8 cellular contexts compared by ENCODE assay signal in the genomic region with DNA sequence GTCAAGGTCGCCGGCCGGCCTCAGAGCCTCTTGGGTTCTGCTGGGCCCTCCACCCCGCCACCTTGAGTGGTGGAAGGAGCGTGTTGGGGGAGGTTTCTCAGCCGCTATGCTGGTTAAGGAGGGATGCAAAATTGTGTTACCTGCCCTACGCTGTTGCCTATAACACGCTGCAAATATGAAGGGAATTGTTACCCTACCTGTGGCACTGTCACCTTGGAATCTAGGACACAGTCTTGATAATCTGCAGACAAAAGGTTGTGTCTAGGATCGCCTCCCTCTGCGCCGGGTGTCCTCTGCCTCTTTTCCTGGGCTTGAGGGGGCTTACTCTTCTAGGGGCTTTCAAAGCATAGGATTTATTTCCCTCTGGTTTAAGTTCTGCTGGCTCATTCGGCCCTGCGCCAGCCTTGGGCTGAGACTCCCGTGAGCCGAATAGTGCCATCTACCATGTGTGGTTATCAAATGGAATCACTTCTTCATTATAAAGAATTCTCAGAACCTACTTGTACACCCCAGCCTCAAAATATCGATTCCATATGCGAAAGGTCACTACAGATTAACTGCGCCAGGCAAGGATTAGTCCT. TPM values are rescaled to one million over a fixed set of nuclear protein-coding genes. Genes with fewer than 3 reads are reported as not detected.
DNase-seq lines count a peak whose midpoint lies in the region; TF ChIP-seq lines count a peak whose summit lies in the region.

No MANE protein-coding gene starts in this region.

- H3K27ac ChIP-seq in WERI-Rb-1 = no peak overlapping the region

- H3K27ac Mint-ChIP-seq in glutamatergic neuron (ENCODE audit: unreplicated experiment) = peak overlapping the region; percentile 93

- TF ChIP-seq CTCF in WERI-Rb-1 (IDR thresholded peaks at IDR 0.05; ENCODE audit: low read depth, low read length) (no peak), glutamatergic neuron (IDR thresholded peaks at IDR 0.05; ENCODE audit: partially characterized antibody, unreplicated experiment) (no peak)

- H3K36me3 ChIP-seq in WERI-Rb-1 = no peaks in the 10 kb centered on the region

- H3K4me3 Mint-ChIP-seq in glutamatergic neuron (ENCODE audit: unreplicated experiment) = peak overlapping the region; percentile 92

- H3K27me3 ChIP-seq in WERI-Rb-1 (ENCODE audit: insufficient read depth, low read depth, severe bottlenecking) = peaks cover 31% of the 10 kb centered on the region

- H3K27me3 Mint-ChIP-seq in glutamatergic neuron (ENCODE audit: unreplicated experiment) = peaks cover 2% of the 10 kb centered on the region

- H3K36me3 Mint-ChIP-seq in glutamatergic neuron (ENCODE audit: unreplicated experiment) = no peaks in the 10 kb centered on the region

- H3K9me3 ChIP-seq in WERI-Rb-1 (ENCODE audit: severe bottlenecking) = no peaks in the 10 kb centered on the region

- peaks cover 18% of the 10 kb centered on the region for H3K9me3 Mint-ChIP-seq in glutamatergic neuron (ENCODE audit: unreplicated experiment)

- peak; percentile 38 for DNase-seq in NCI-H2171 treated with DMSO at 0.1 percent for 48 hours (lab: John Stamatoyannopoulos, UW)
- no peak for DNase-seq in NCI-H2171 (lab: John Stamatoyannopoulos, UW)
- peak; percentile 9 for DNase-seq in WERI-Rb-1
- no peak for DNase-seq in glutamatergic neuron
- DNase-seq in putamen (ENCODE audit: low spot score) = peak; percentile 60
- DNase-seq in NCI-H748 treated with DMSO at 0.1 percent for 48 hours (lab: John Stamatoyannopoulos, UW) = no peak
- DNase-seq in NCI-H748 (lab: John Stamatoyannopoulos, UW; ENCODE audit: unreplicated experiment) = no peak
- no peak for DNase-seq in NCI-H1105 (lab: John Stamatoyannopoulos, UW)

- peak overlapping the region; percentile 43 for H3K4me3 ChIP-seq in WERI-Rb-1 (ENCODE audit: low read depth, low read length)

- peaks cover 33% of the 10 kb centered on the region for H3K4me1 Mint-ChIP-seq in glutamatergic neuron (ENCODE audit: low read depth, unreplicated experiment)

RNA-seq across cellular contexts. Expression of gene SLC22A15, which starts 0.7 kb away (rescaled TPM):
- total RNA-seq in glutamatergic neuron (ENCODE audit: unreplicated experiment) = 49.4 TPM

Comparison
In these comparisons a context has a peak if more than half of its experiments do, and no peak if none do; other contexts are left out.
1. DNase-seq: peak in NCI-H2171 treated with DMSO at 0.1 percent for 48 hours (single experiment), WERI-Rb-1 (single experiment) and putamen (single experiment); none in NCI-H2171 (single experiment), glutamatergic neuron (single experiment), NCI-H748 treated with DMSO at 0.1 percent for 48 hours (single experiment), NCI-H748 (single experiment) and NCI-H1105 (single experiment).